ENCODE assay signal across 12 cellular contexts in the genomic region with DNA sequence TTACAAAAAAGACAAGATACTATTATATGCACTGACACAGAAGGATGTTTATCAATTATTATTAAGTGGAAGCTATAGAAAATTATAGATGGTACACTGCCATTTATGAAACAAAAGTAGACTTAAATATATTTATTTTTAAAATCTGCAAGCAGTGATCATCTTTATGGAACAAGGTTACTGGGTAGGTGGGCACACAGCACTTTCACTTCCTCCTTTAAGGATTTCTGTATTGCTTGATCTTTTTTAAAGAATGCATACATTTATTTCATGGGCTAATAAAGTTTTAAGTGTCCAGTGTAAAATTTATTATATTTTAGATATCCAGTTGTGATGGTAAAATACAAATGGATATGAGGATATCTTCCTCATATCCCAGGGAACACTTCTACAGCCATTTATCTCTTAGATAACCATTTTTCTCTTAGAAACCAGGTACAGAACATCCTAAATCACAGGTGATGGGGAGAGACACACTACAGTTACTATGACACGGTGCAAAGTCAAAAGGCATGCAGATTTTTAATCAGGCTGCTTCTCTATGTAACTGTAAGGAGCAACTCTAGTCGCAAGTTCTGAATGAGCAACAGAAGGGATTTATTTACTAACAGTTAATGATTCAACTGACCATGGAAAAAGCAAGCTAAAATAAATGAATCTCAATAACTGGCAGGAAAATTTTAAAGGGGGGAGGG. TPM values are rescaled to one million over a fixed set of nuclear protein-coding genes. Genes with fewer than 3 reads are reported as not detected.
DNase-seq lines count a peak whose midpoint lies in the region; ATAC-seq, FAIRE-seq and TF ChIP-seq lines count a peak whose summit lies in the region.
"Had no signal": no experiment of that assay in that cellular context is flagged by ENCODE, and none has a peak within 500 bp of the region (broad histone marks: within the 10 kb centered on the region; RNA-seq: fewer than 3 reads in every experiment).

No MANE protein-coding gene starts in this region.

- WGBS in A549 (ENCODE audit: missing lambda C conversion rate) = 5% methylated on average over 2 of the region's 2 CpGs
- WGBS in gastroesophageal sphincter (ENCODE audit: low coverage in 1 of 2), 2 donors = 72 to 76% methylated on average over 2 of the region's 2 CpGs

- H3K4me1 Mint-ChIP-seq in Caco-2 (ENCODE audit: low read depth, unreplicated experiment) = peaks cover 15% of the 10 kb centered on the region
- H3K4me1 Mint-ChIP-seq in endothelial cell (ENCODE audit: unreplicated experiment) = peaks cover 16% of the 10 kb centered on the region

- TF ChIP-seq RAD21 in A549 (conservative IDR thresholded peaks at IDR 0.05 in 1 of 2, IDR thresholded peaks at IDR 0.05 in 1 of 2) = no peak

- BruUV-seq in Caco-2 (replicated peaks; lab: Mats Ljungman, UMichigan) = no TSS peak

- peaks cover 6% of the 10 kb centered on the region; the same call in 1 of the 3 replicates for H3K9me3 ChIP-seq in A549
- peaks cover 5% of the 10 kb centered on the region; the same call in 1 of the 2 replicates for H3K9me3 ChIP-seq in Caco-2
- peaks cover 2% of the 10 kb centered on the region; the same call in 1 of the 2 replicates for H3K9me3 ChIP-seq in OCI-LY3 (ENCODE audit: insufficient read depth, low read length)
- H3K9me3 ChIP-seq in gastroesophageal sphincter = peaks cover 0 to 2% (median 0%) of the 10 kb centered on the region in 3 donors

- H3K27ac ChIP-seq in A549 = peak overlapping the region in 1 of 2 experiments; percentile 24; a peak in 1 of 6 replicates
- no peak overlapping the region for H3K27ac ChIP-seq in OCI-LY3 (ENCODE audit: low read length)
- H3K27ac ChIP-seq in gastroesophageal sphincter = no peak overlapping the region

- H3K27me3 Mint-ChIP-seq in Caco-2 (ENCODE audit: insufficient read depth, unreplicated experiment) = peaks cover 5% of the 10 kb centered on the region
- H3K27me3 Mint-ChIP-seq in endothelial cell (ENCODE audit: unreplicated experiment) = peaks cover 10% of the 10 kb centered on the region

- TF ChIP-seq EP300 in A549 (IDR thresholded peaks at IDR 0.05) (no peak), gastroesophageal sphincter (IDR thresholded peaks at IDR 0.05) (no peak)

- H3K4me3 Mint-ChIP-seq in Caco-2 (ENCODE audit: unreplicated experiment) = peak overlapping the region; percentile 96
- no peak overlapping the region for H3K4me3 Mint-ChIP-seq in endothelial cell (ENCODE audit: unreplicated experiment)

- H3K9ac ChIP-seq in OCI-LY3 (ENCODE audit: low read length) = no peak overlapping the region

- no peaks in the 10 kb centered on the region for H3K36me3 Mint-ChIP-seq in Caco-2 (ENCODE audit: insufficient read depth, unreplicated experiment)
- H3K36me3 Mint-ChIP-seq in endothelial cell (ENCODE audit: low read depth, unreplicated experiment) = peaks cover 10% of the 10 kb centered on the region

- H3K27me3 ChIP-seq in Caco-2 (replicated peaks; ENCODE audit: control insufficient read depth, insufficient read depth, low read length) = no peaks in the 10 kb centered on the region
- no peaks in the 10 kb centered on the region for H3K27me3 ChIP-seq in OCI-LY3 (ENCODE audit: low read depth, low read length)
- H3K27me3 ChIP-seq in gastroesophageal sphincter = no peaks in the 10 kb centered on the region
- H3K27me3 ChIP-seq: ascending aorta had no signal

- no peaks in the 10 kb centered on the region for H3K36me3 ChIP-seq in Caco-2 (ENCODE audit: control insufficient read depth, insufficient read depth, low read length)
- peaks cover 11% of the 10 kb centered on the region for H3K36me3 ChIP-seq in OCI-LY3 (replicated peaks; ENCODE audit: low read depth, low read length)
- no peaks in the 10 kb centered on the region for H3K36me3 ChIP-seq in gastroesophageal sphincter
- H3K36me3 ChIP-seq: ascending aorta had no signal

- intact Hi-C loops in Caco-2 (cut with micrococcal nuclease; ENCODE audit: unreplicated experiment) = no loop called here

- H3K27ac Mint-ChIP-seq in Caco-2 (ENCODE audit: unreplicated experiment) = peak overlapping the region; percentile 92
- H3K27ac Mint-ChIP-seq in endothelial cell (ENCODE audit: unreplicated experiment) = no peak overlapping the region

- no peaks in the 10 kb centered on the region for H4K20me1 ChIP-seq in OCI-LY3 (ENCODE audit: insufficient read depth, low read length)

- POLR2A ChIA-PET in A549 (lab: Yijun Ruan, JAX) (no interaction called here), Caco-2 (lab: Charles Lee) (no interaction called here)

- TF ChIP-seq POLR2A in A549 (IDR thresholded peaks at IDR 0.05; ENCODE audit: low read length) = no peak
- no peak for TF ChIP-seq POLR2A in gastroesophageal sphincter (IDR thresholded peaks at IDR 0.05)

- CTCF ChIA-PET in A549 (lab: Yijun Ruan, JAX) (no interaction called here), Caco-2 (lab: Charles Lee) (no interaction called here)

- no peak for TF ChIP-seq CTCF in A549 (IDR thresholded peaks at IDR 0.05)
- no peak for TF ChIP-seq CTCF in Caco-2 (IDR thresholded peaks at IDR 0.05; ENCODE audit: insufficient read depth in 1 of 2, low read depth in 1 of 2, low read length in 1 of 2, severe bottlenecking in 1 of 2, unreplicated experiment in 1 of 2)
- no peak for TF ChIP-seq CTCF in OCI-LY3 (IDR thresholded peaks at IDR 0.05; ENCODE audit: low read depth, low read length)
- TF ChIP-seq CTCF in endothelial cell (IDR thresholded peaks at IDR 0.05; ENCODE audit: unreplicated experiment) = no peak
- no peak for TF ChIP-seq CTCF in gastroesophageal sphincter (IDR thresholded peaks at IDR 0.05)

- no peak for DNase-seq in A549 (ENCODE audit: low read depth in 1 of 2, low spot score in 1 of 2)
- no peak for DNase-seq in Caco-2
- DNase-seq in globus pallidus (ENCODE audit: low spot score) = peak; percentile 3
- no peak for DNase-seq in frontal cortex (ENCODE audit: low spot score in 2 of 2)
- DNase-seq in endothelial cell (ENCODE audit: low spot score) = no peak
- DNase-seq in GM19240 (ENCODE audit: insufficient read length, low spot score) = no peak
- DNase-seq: left ventricle myocardium superior; stimulated activated CD8-positive, alpha-beta memory T cell treated with anti-CD3 and anti-CD28 coated beads, Interleukin-4, amount 100 ng/mL, for 48 hours had no signal

- peaks cover 61% of the 10 kb centered on the region for H3K79me2 ChIP-seq in OCI-LY3 (ENCODE audit: low read length)

- FAIRE-seq in A549 (lab: Jason Lieb, UNC) (no peak), frontal cortex (lab: Jason Lieb, UNC) (no peak)

- H3K9me3 Mint-ChIP-seq in Caco-2 (ENCODE audit: unreplicated experiment) (no peaks in the 10 kb centered on the region), endothelial cell (ENCODE audit: unreplicated experiment) (no peaks in the 10 kb centered on the region)

- no peak overlapping the region for H2AFZ ChIP-seq in OCI-LY3 (ENCODE audit: low read depth, low read length)

- peaks cover 25% of the 10 kb centered on the region for H3K4me1 ChIP-seq in A549
- H3K4me1 ChIP-seq in Caco-2 = peaks cover 30% of the 10 kb centered on the region
- peaks cover 14% of the 10 kb centered on the region for H3K4me1 ChIP-seq in OCI-LY3 (ENCODE audit: low read length)
- peaks cover 0 to 26% (median 6%) of the 10 kb centered on the region in 3 donors for H3K4me1 ChIP-seq in gastroesophageal sphincter

- no peak for ATAC-seq in A549
- ATAC-seq in gastroesophageal sphincter = no peak
- ATAC-seq: left ventricle myocardium superior, sciatic nerve had no signal

- H3K4me2 ChIP-seq in A549 (peak overlapping the region; percentile 96), OCI-LY3 (ENCODE audit: low read length) (peak overlapping the region; percentile 83)

- H3K4me3 ChIP-seq in A549 = peak overlapping the region; percentile 9; the same call in 1 of the 3 replicates
- no peak overlapping the region for H3K4me3 ChIP-seq in Caco-2 (ENCODE audit: low read depth, low read length)
- H3K4me3 ChIP-seq in OCI-LY3 (ENCODE audit: low read length) = 0 out of 2 replicates have a peak overlapping the region, but pooled peaks have one; percentile 96
- no peak overlapping the region for H3K4me3 ChIP-seq in gastroesophageal sphincter

TF ChIP-seq in A549, 52 proteins besides CTCF, POLR2A, EP300 and RAD21 (continues in another document):
- no peak for TF ChIP-seq GATA3 (IDR thresholded peaks at IDR 0.05; ENCODE audit: borderline replicate concordance)
- no peak for TF ChIP-seq FOXS1 (CRISPR knock-in tag; IDR thresholded peaks at IDR 0.05)
- TF ChIP-seq, protein P1, sequence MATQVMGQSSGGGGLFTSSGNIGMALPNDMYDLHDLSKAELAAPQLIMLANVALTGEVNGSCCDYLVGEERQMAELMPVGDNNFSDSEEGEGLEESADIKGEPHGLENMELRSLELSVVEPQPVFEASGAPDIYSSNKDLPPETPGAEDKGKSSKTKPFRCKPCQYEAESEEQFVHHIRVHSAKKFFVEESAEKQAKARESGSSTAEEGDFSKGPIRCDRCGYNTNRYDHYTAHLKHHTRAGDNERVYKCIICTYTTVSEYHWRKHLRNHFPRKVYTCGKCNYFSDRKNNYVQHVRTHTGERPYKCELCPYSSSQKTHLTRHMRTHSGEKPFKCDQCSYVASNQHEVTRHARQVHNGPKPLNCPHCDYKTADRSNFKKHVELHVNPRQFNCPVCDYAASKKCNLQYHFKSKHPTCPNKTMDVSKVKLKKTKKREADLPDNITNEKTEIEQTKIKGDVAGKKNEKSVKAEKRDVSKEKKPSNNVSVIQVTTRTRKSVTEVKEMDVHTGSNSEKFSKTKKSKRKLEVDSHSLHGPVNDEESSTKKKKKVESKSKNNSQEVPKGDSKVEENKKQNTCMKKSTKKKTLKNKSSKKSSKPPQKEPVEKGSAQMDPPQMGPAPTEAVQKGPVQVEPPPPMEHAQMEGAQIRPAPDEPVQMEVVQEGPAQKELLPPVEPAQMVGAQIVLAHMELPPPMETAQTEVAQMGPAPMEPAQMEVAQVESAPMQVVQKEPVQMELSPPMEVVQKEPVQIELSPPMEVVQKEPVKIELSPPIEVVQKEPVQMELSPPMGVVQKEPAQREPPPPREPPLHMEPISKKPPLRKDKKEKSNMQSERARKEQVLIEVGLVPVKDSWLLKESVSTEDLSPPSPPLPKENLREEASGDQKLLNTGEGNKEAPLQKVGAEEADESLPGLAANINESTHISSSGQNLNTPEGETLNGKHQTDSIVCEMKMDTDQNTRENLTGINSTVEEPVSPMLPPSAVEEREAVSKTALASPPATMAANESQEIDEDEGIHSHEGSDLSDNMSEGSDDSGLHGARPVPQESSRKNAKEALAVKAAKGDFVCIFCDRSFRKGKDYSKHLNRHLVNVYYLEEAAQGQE (IDR thresholded peaks at IDR 0.05) = no peak

RNA-seq across cellular contexts. Expression of gene FBXL4, which starts 2.3 kb away (rescaled TPM):
- polyA plus RNA-seq in A549 (2011; rRNA removed) (21.6 and 24.7 TPM in 2 replicates), A549 (2017; fragmentation: RNase III; extraction: RNeasy Plus Mini Kit Qiagen cat#74134 plus additional on column Dnase treatment) (6.5 to 6.6 TPM (median 6.6 TPM) in 3 replicates)
- 3.7 and 4.7 TPM in 2 replicates for polyA plus RNA-seq in A549 (2012; cell fraction: cytosol; rRNA removed)
- 2.8 and 3.5 TPM in 2 replicates for polyA plus RNA-seq in A549 (2012; cell fraction: nucleus; rRNA removed)
- 15.0 and 16.0 TPM in 2 replicates for polyA minus RNA-seq in A549 (2011; rRNA and poly(A)+ RNA removed)
- total RNA-seq in Caco-2 (2022) (5.9 and 7.4 TPM in 2 replicates), frontal cortex (24.9 TPM), endothelial cell (ENCODE audit: unreplicated experiment) (15.3 TPM), gastroesophageal sphincter (10 to 100 TPM; 15.6 to 21.9 (median 18.8) TPM)

Comparison
In these comparisons a context has a peak if more than half of its experiments do, and no peak if none do; other contexts are left out.
1. H3K4me3 ChIP-seq: peak in A549 (single experiment) and OCI-LY3 (single experiment); none in Caco-2 (single experiment) and gastroesophageal sphincter (0 of 2).